ENCODE assay signal across 1 cellular context in the genomic region with DNA sequence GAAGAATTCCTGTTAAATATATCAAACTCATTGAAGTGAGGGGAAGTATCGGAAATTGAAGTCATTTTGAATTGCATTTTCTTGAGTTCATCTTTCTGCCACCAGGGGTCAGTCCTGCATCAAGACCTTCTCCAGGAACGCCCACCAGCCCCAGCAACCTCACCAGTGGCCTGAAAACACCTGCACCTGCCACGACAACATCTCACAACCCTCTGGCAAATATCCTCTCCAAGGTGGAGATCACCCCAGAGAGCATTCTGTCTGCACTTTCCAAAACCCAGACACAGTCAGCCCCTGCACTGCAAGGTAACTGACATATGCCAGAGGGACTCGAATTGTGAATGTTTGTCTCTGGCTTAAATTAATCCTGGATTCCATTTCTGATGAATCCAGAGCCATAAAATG.
TF ChIP-seq lines count a peak whose summit lies in the region.

No MANE protein-coding gene starts in this region.

TF ChIP-seq in SK-N-SH treated with all-trans-retinoic acid at 6 μM for 48 hours, 23 proteins besides CTCF, POLR2A, EP300 and RAD21 (continued from another document):
- TF ChIP-seq, protein P1, sequence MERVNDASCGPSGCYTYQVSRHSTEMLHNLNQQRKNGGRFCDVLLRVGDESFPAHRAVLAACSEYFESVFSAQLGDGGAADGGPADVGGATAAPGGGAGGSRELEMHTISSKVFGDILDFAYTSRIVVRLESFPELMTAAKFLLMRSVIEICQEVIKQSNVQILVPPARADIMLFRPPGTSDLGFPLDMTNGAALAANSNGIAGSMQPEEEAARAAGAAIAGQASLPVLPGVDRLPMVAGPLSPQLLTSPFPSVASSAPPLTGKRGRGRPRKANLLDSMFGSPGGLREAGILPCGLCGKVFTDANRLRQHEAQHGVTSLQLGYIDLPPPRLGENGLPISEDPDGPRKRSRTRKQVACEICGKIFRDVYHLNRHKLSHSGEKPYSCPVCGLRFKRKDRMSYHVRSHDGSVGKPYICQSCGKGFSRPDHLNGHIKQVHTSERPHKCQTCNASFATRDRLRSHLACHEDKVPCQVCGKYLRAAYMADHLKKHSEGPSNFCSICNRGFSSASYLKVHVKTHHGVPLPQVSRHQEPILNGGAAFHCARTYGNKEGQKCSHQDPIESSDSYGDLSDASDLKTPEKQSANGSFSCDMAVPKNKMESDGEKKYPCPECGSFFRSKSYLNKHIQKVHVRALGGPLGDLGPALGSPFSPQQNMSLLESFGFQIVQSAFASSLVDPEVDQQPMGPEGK (CRISPR knock-in tag; IDR thresholded peaks at IDR 0.05; ENCODE audit: borderline replicate concordance): no peak
- TF ChIP-seq PPARA (CRISPR knock-in tag; IDR thresholded peaks at IDR 0.05; ENCODE audit: borderline replicate concordance) (no peak), TOX (CRISPR knock-in tag; IDR thresholded peaks at IDR 0.05; ENCODE audit: borderline replicate concordance) (no peak)
TF ChIP-seq in SK-N-SH treated with all-trans-retinoic acid at 6 μM for 48 hours: peak in this region for 0.
